9 cellular contexts compared by ENCODE assay signal in genomic region chr1:32464191-32464715, GRCh38. TPM values are rescaled to one million over a fixed set of nuclear protein-coding genes. Genes with fewer than 3 reads are reported as not detected.
DNase-seq lines count a peak whose midpoint lies in the region; ATAC-seq and TF ChIP-seq lines count a peak whose summit lies in the region.
"Had no signal": no experiment of that assay in that cellular context is flagged by ENCODE, and none has a peak within 500 bp of the region (broad histone marks: within the 10 kb centered on the region; RNA-seq: fewer than 3 reads in every experiment).

No MANE protein-coding gene starts in this region.

- H3K9me3 ChIP-seq in WERI-Rb-1 (ENCODE audit: severe bottlenecking) (peaks cover 3% of the 10 kb centered on the region), psoas muscle (peaks cover 4% of the 10 kb centered on the region)

- DNase-seq in HEK293T (ENCODE audit: extremely low spot score), result peak; percentile 44
- peak; percentile 49 for DNase-seq in WERI-Rb-1
- DNase-seq in glutamatergic neuron, result no peak
- DNase-seq in psoas muscle, result no peak
- DNase-seq in stimulated activated CD8-positive, alpha-beta memory T cell treated with anti-CD3 and anti-CD28 coated beads, Interleukin-4, amount 100 ng/mL, for 48 hours, result no peak
- no peak for DNase-seq in HuH-7 (ENCODE audit: low spot score)
- DNase-seq in COLO829 (ENCODE audit: low spot score), result no peak
- no peak for DNase-seq in activated effector memory CD4-positive, alpha-beta T cell treated with anti-CD3 and anti-CD28 coated beads, Interleukin-2, amount 50 U/mL, for 16 hours

- no peak for TF ChIP-seq CTCF in WERI-Rb-1 (IDR thresholded peaks at IDR 0.05; ENCODE audit: low read depth, low read length)
- TF ChIP-seq CTCF in glutamatergic neuron (IDR thresholded peaks at IDR 0.05; ENCODE audit: partially characterized antibody, unreplicated experiment), result no peak
- TF ChIP-seq CTCF in psoas muscle (IDR thresholded peaks at IDR 0.05), result no peak

- CTCF ChIA-PET in HEK293T (lab: Yijun Ruan, JAX), result interaction anchor here (1.3 kb wide), 1 partner anchor 15 kb away, joined by 5 read pairs; no protein-coding TSS in a partner anchor

- WGBS in psoas muscle, 3 donors, result 3 to 5% (median 5%) methylated on average over 19 of the region's 19 CpGs

- peaks cover 6% of the 10 kb centered on the region for H3K4me1 Mint-ChIP-seq in glutamatergic neuron (ENCODE audit: low read depth, unreplicated experiment)

- peak overlapping the region; percentile 80 for H3K27ac Mint-ChIP-seq in glutamatergic neuron (ENCODE audit: unreplicated experiment)

- peaks cover 8% of the 10 kb centered on the region for H3K27me3 Mint-ChIP-seq in glutamatergic neuron (ENCODE audit: unreplicated experiment)

- intact Hi-C loops in psoas muscle (cut with DNase I), result no loop called here

- peak overlapping the region; percentile 91 for H3K4me3 ChIP-seq in WERI-Rb-1 (ENCODE audit: low read depth, low read length)
- H3K4me3 ChIP-seq in psoas muscle, result peak overlapping the region; percentile 68

- peaks cover 5% of the 10 kb centered on the region for H3K9me3 Mint-ChIP-seq in glutamatergic neuron (ENCODE audit: unreplicated experiment)

- ATAC-seq in psoas muscle, result peak in 2 of 4 donors; percentile 60 to 74

- H3K27ac ChIP-seq in WERI-Rb-1 (peak overlapping the region; percentile 58), psoas muscle (no peak overlapping the region)

- no peaks in the 10 kb centered on the region for H3K36me3 ChIP-seq in WERI-Rb-1
- no peaks in the 10 kb centered on the region for H3K36me3 ChIP-seq in psoas muscle (ENCODE audit: insufficient read depth in 1 of 2, low read depth in 1 of 2)

- no peaks in the 10 kb centered on the region for H3K27me3 ChIP-seq in WERI-Rb-1 (ENCODE audit: insufficient read depth, low read depth, severe bottlenecking)
- peaks cover 0 to 48% (median 7%) of the 10 kb centered on the region in 3 donors for H3K27me3 ChIP-seq in psoas muscle (ENCODE audit: insufficient read depth in 3 of 3, low read length in 2 of 3)

- H3K4me1 ChIP-seq in psoas muscle, result peaks cover 14% of the 10 kb centered on the region

- POLR2A ChIA-PET in HEK293T (lab: Yijun Ruan, JAX), result interaction anchor here (0.6 to 2.8 kb wide), 9 partner anchors 10 to 148 kb away, joined by 3 to 12 read pairs (median 4); partner anchors contain the start of gene BSDC1

- H3K36me3 Mint-ChIP-seq in glutamatergic neuron (ENCODE audit: unreplicated experiment), result peaks cover 4% of the 10 kb centered on the region

- peak overlapping the region; percentile 98 for H3K4me3 Mint-ChIP-seq in glutamatergic neuron (ENCODE audit: unreplicated experiment)

TF ChIP-seq in HEK293T, 16 proteins besides CTCF, POLR2A, EP300 and RAD21:
- no peak for TF ChIP-seq LEF1 (IDR thresholded peaks at IDR 0.05; ENCODE audit: borderline replicate concordance)
- no peak for TF ChIP-seq TARDBP (IDR thresholded peaks at IDR 0.05)
- TF ChIP-seq L3MBTL2 (conservative IDR thresholded peaks at IDR 0.05), result no peak; the same call in 1 of the 2 replicates
- TF ChIP-seq FOXM1 (IDR thresholded peaks at IDR 0.05; ENCODE audit: borderline replicate concordance), result no peak
- no peak for TF ChIP-seq ARNT (IDR thresholded peaks at IDR 0.05)
- TF ChIP-seq NFRKB (IDR thresholded peaks at IDR 0.05), result no peak
- no peak for TF ChIP-seq ZNF384 (IDR thresholded peaks at IDR 0.05)
- no peak for TF ChIP-seq CTBP1 (IDR thresholded peaks at IDR 0.05; ENCODE audit: borderline replicate concordance)
- TF ChIP-seq PKNOX1 (IDR thresholded peaks at IDR 0.05), result no peak
- TF ChIP-seq SUZ12 (IDR thresholded peaks at IDR 0.05), result no peak
- TF ChIP-seq FOXA1 (IDR thresholded peaks at IDR 0.05), result no peak
- TF ChIP-seq HDGF (IDR thresholded peaks at IDR 0.05; ENCODE audit: borderline replicate concordance), result no peak
- no peak for TF ChIP-seq SP1 (IDR thresholded peaks at IDR 0.05)
- no peak for TF ChIP-seq FOXK2 (IDR thresholded peaks at IDR 0.05)
- TF ChIP-seq BHLHE40 (IDR thresholded peaks at IDR 0.05; ENCODE audit: borderline replicate concordance), result no peak
- TF ChIP-seq ELF4 (IDR thresholded peaks at IDR 0.05), result no peak

RNA-seq across cellular contexts. Expression of gene ZBTB8B, which starts 0.6 kb away (rescaled TPM):
- total RNA-seq in glutamatergic neuron (ENCODE audit: unreplicated experiment) (0.44 TPM), psoas muscle (not detected)
- under 1 TPM in 2 of 3 donors, not detected in 1; under 0.01 TPM for polyA plus RNA-seq in psoas muscle
- total RNA-seq: LHCN-M2 had no signal

Comparison
In these comparisons a context has a peak if more than half of its experiments do, and no peak if none do; other contexts are left out.
1. DNase-seq: peak in HEK293T (single experiment) and WERI-Rb-1 (single experiment); none in glutamatergic neuron (single experiment), psoas muscle (0 of 2), stimulated activated CD8-positive, alpha-beta memory T cell treated with anti-CD3 and anti-CD28 coated beads, Interleukin-4, amount 100 ng/mL, for 48 hours (single experiment), HuH-7 (single experiment), COLO829 (single experiment) and activated effector memory CD4-positive, alpha-beta T cell treated with anti-CD3 and anti-CD28 coated beads, Interleukin-2, amount 50 U/mL, for 16 hours (single experiment).